8 cellular contexts compared by ENCODE assay signal in genomic region chr12:123712780-123713319, GRCh38. TPM values are rescaled to one million over a fixed set of nuclear protein-coding genes. Genes with fewer than 3 reads are reported as not detected.
A peak's percentile ranks its signal among the peaks of the same experiment; 100 is the strongest.
DNase-seq lines count a peak whose midpoint lies in the region; ATAC-seq and TF ChIP-seq lines count a peak whose summit lies in the region.

No MANE protein-coding gene starts in this region.

- H3K27me3 Mint-ChIP-seq in H9 (ENCODE audit: low read depth) = peaks cover 6% of the 10 kb centered on the region; the same call in 1 of the 2 replicates

- H3K4me1 ChIP-seq in H9 (ENCODE audit: insufficient read depth, low read length) = peaks cover 4% of the 10 kb centered on the region; the same call in 1 of the 2 replicates
- H3K4me1 ChIP-seq in esophagus (ENCODE audit: control insufficient read depth in 2 of 2, insufficient read depth in 2 of 2, low read length in 1 of 2) = peaks cover 0 to 8% of the 10 kb centered on the region in 2 donors
- H3K4me1 ChIP-seq in trophoblast cell (ENCODE audit: control insufficient read depth in 1 of 2, insufficient read depth in 2 of 2, low read length in 2 of 2) = peaks cover 2 to 11% of the 10 kb centered on the region in 2 experiments

- H3K23ac ChIP-seq in H9 (ENCODE audit: insufficient read length, low read depth, low read length) = no peak overlapping the region
- H3K23ac ChIP-seq in trophoblast cell (ENCODE audit: low read length) = no peak overlapping the region

- no peak overlapping the region for H2BK20ac ChIP-seq in H9 (ENCODE audit: low read depth, low read length, poor library complexity, severe bottlenecking)

- peaks cover 5% of the 10 kb centered on the region for H3K23me2 ChIP-seq in H9 (ENCODE audit: insufficient read length, low read depth, low read length, poor library complexity, severe bottlenecking)

- H3K14ac ChIP-seq in H9 (ENCODE audit: insufficient read depth, low read length) (peak overlapping the region; percentile 86; the same call in 1 of the 2 replicates), trophoblast cell (ENCODE audit: low read length) (peak overlapping the region; percentile 90)

- no peak overlapping the region for H4K91ac ChIP-seq in H9 (ENCODE audit: insufficient read length, low read depth, low read length)
- H4K91ac ChIP-seq in trophoblast cell (ENCODE audit: low read depth, low read length) = peak overlapping the region; percentile 74

- H3K4me3 Mint-ChIP-seq in H9 = peak overlapping the region; percentile 93 to 97

- H2BK120ac ChIP-seq in H9 (ENCODE audit: low read depth, low read length, poor library complexity, severe bottlenecking) = no peak overlapping the region
- peak overlapping the region; percentile 52 for H2BK120ac ChIP-seq in trophoblast cell (ENCODE audit: insufficient read depth, low read length, poor library complexity)

- no peaks in the 10 kb centered on the region for H4K20me1 ChIP-seq in H9 (ENCODE audit: control insufficient read depth, insufficient read depth, insufficient read length)

- H2AFZ ChIP-seq in H9 (ENCODE audit: low read length) = no peak overlapping the region
- H2AFZ ChIP-seq in trophoblast cell (ENCODE audit: insufficient read depth, low read length, poor library complexity) = peak overlapping the region; percentile 87

- H3K4me1 Mint-ChIP-seq in H9 = peaks cover 15 to 16% of the 10 kb centered on the region in 2 experiments

- H3K9ac ChIP-seq in H9 (ENCODE audit: extremely low read depth, insufficient read length, low read length) = peak overlapping the region; percentile 77
- peak overlapping the region; percentile 89 for H3K9ac ChIP-seq in SK-N-MC (ENCODE audit: insufficient read length)
- peak overlapping the region; percentile 88 for H3K9ac ChIP-seq in trophoblast cell (ENCODE audit: low read length)

- ATAC-seq in HG02938 (IDR thresholded peaks at IDR 0.05; ENCODE audit: unreplicated experiment) = no peak

- H3K27me3 ChIP-seq in H9 (ENCODE audit: insufficient read depth, low read length) = no peaks in the 10 kb centered on the region
- H3K27me3 ChIP-seq in esophagus (ENCODE audit: control insufficient read depth in 1 of 2, insufficient read depth in 2 of 2, low read length in 2 of 2) = no peaks in the 10 kb centered on the region
- H3K27me3 ChIP-seq in trophoblast cell (ENCODE audit: insufficient read depth, low read length) = no peaks in the 10 kb centered on the region

- H2AK5ac ChIP-seq in H9 (ENCODE audit: insufficient read length, low read length) = no peak overlapping the region
- peak overlapping the region; percentile 88 for H2AK5ac ChIP-seq in trophoblast cell (ENCODE audit: low read length)

- TF ChIP-seq CTCF in H9 (conservative IDR thresholded peaks at IDR 0.05) = no peak

- H3K27ac ChIP-seq in H9 (ENCODE audit: insufficient read length, low read depth, low read length) (no peak overlapping the region), SK-N-MC (no peak overlapping the region), esophagus (ENCODE audit: low read depth in 2 of 2, low read length in 1 of 2) (peak overlapping the region in 1 of 2 donors; percentile 43), trophoblast cell (ENCODE audit: low read depth, low read length) (no peak overlapping the region)

- H3K36me3 ChIP-seq in SK-N-MC (ENCODE audit: insufficient read depth, low read length) (no peaks in the 10 kb centered on the region), esophagus (ENCODE audit: control insufficient read depth in 2 of 2, insufficient read depth in 2 of 2, low read length in 1 of 2) (no peaks in the 10 kb centered on the region), trophoblast cell (ENCODE audit: control insufficient read depth in 1 of 2, insufficient read depth in 2 of 2, low read length in 2 of 2) (no peaks in the 10 kb centered on the region)

- no peak overlapping the region for H4K8ac ChIP-seq in H9 (replicated peaks; ENCODE audit: insufficient read length, low read depth, low read length)
- peak overlapping the region; percentile 88 for H4K8ac ChIP-seq in trophoblast cell (ENCODE audit: low read depth, low read length)

- peak overlapping the region in 2 of 3 experiments; percentile 11 to 86; a peak in 4 of 7 replicates for H3K27ac Mint-ChIP-seq in H9

- H2BK12ac ChIP-seq in H9 (ENCODE audit: insufficient read length, low read depth, low read length) (no peak overlapping the region), trophoblast cell (ENCODE audit: low read length) (no peak overlapping the region)

- H3K9me3 ChIP-seq in H9 (ENCODE audit: control insufficient read depth, low read depth, low read length) (no peaks in the 10 kb centered on the region), SK-N-MC (ENCODE audit: low read depth, low read length) (no peaks in the 10 kb centered on the region), esophagus (ENCODE audit: control insufficient read depth in 2 of 2, insufficient read depth in 1 of 2, low read depth in 1 of 2, low read length in 1 of 2) (no peaks in the 10 kb centered on the region), trophoblast cell (ENCODE audit: insufficient read depth, low read depth, low read length) (no peaks in the 10 kb centered on the region)

- H3K4me3 ChIP-seq in SK-N-MC (peak overlapping the region; percentile 96), esophagus (ENCODE audit: low read depth in 1 of 2, low read length in 2 of 2) (peak overlapping the region; percentile 80 to 96), trophoblast cell (ENCODE audit: low read depth, low read length) (peak overlapping the region; percentile 94)

- no peak overlapping the region for H2BK5ac ChIP-seq in H9 (ENCODE audit: insufficient read length, low read length)
- H2BK5ac ChIP-seq in trophoblast cell (ENCODE audit: low read depth, low read length, poor library complexity) = no peak overlapping the region

- no peak overlapping the region for H3T11ph ChIP-seq in H9 (ENCODE audit: low read length)

- H3K36me3 Mint-ChIP-seq in H9 (ENCODE audit: insufficient read depth in 1 of 3, low read depth in 3 of 3) = peaks cover 0 to 5% (median 2%) of the 10 kb centered on the region in 3 experiments; a peak in 2 of 7 replicates

- H3K4me2 ChIP-seq in H9 (ENCODE audit: insufficient read depth, insufficient read length, low read length) (peak overlapping the region; percentile 78), trophoblast cell (ENCODE audit: low read length) (peak overlapping the region; percentile 85)

- H3K18ac ChIP-seq in H9 (ENCODE audit: insufficient read length, low read depth, low read length) = peak overlapping the region; percentile 21
- H3K18ac ChIP-seq in trophoblast cell (ENCODE audit: low read length) = peak overlapping the region; percentile 93

- no peak overlapping the region for H2BK15ac ChIP-seq in H9 (ENCODE audit: low read depth, low read length)

- H4K12ac ChIP-seq in trophoblast cell (ENCODE audit: low read depth, low read length) = peak overlapping the region; percentile 73

- H3K9me3 Mint-ChIP-seq in H9 = no peaks in the 10 kb centered on the region

- no peak overlapping the region for H4K5ac ChIP-seq in H9 (ENCODE audit: insufficient read length, low read depth, low read length)

- H3K4ac ChIP-seq in H9 (ENCODE audit: low read depth, low read length) = no peak overlapping the region
- H3K4ac ChIP-seq in trophoblast cell (ENCODE audit: low read depth, low read length) = peak overlapping the region; percentile 90

- no CpG with 5 or more reads among the region's 26 CpGs for WGBS in H9 (ENCODE audit: extremely low coverage, insufficient read length, low lambda C conversion rate)
- WGBS in esophagus, 2 donors = 0 to 2% methylated on average over 22 to 26 of the region's 26 CpGs
- no CpG with 5 or more reads among the region's 26 CpGs for WGBS in trophoblast cell (ENCODE audit: extremely low coverage, insufficient coverage, insufficient read length)

- no peak overlapping the region for H3K56ac ChIP-seq in H9 (ENCODE audit: insufficient read length, low read depth, low read length)

- peaks cover 16% of the 10 kb centered on the region; the same call in 1 of the 2 replicates for H3K79me2 ChIP-seq in H9 (ENCODE audit: insufficient read depth, low read length)
- peaks cover 6% of the 10 kb centered on the region for H3K79me2 ChIP-seq in trophoblast cell (ENCODE audit: control insufficient read depth, insufficient read depth, low read length, poor library complexity)

- H3K79me1 ChIP-seq in H9 (ENCODE audit: insufficient read depth, low read depth, low read length, poor library complexity, severe bottlenecking) (no peaks in the 10 kb centered on the region), trophoblast cell (ENCODE audit: low read length) (peaks cover 7% of the 10 kb centered on the region)

- DNase-seq in H9 (no peak), SK-N-MC (ENCODE audit: low read depth, low spot score) (no peak), trophoblast cell (no peak), SHP77 treated with DMSO at 0.1 percent for 48 hours (lab: John Stamatoyannopoulos, UW) (no peak)
- DNase-seq in stimulated activated CD4-positive, alpha-beta T cell treated with anti-CD3 and anti-CD28 coated beads, Interleukin-2, amount 100 ng/mL, for 48 hours = no peak
- no peak for DNase-seq in stimulated activated naive CD4-positive, alpha-beta T cell treated with Interleukin-2 at 50 U/mL for 16 hours (lab: John Stamatoyannopoulos, UW)

RNA-seq across cellular contexts. Expression of gene ATP6V0A2, which starts 0.7 kb away (rescaled TPM):
- 56.9 and 58.0 TPM in 2 replicates for total RNA-seq in H9 (2021)
- 1 to 10 TPM; 3.9 to 4.8 TPM for polyA plus RNA-seq in esophagus
- 9.9 and 10.0 TPM in 2 replicates for polyA plus RNA-seq in trophoblast cell (2013)

RNA-seq across cellular contexts. Expression of gene TCTN2, which starts 41.9 kb away (rescaled TPM):
- total RNA-seq in H9 (2021) = 7.4 and 7.7 TPM in 2 replicates
- 1 to 10 TPM; 1.8 to 2.6 TPM for polyA plus RNA-seq in esophagus
- polyA plus RNA-seq in trophoblast cell (2013) = 7.2 and 7.3 TPM in 2 replicates

RNA-seq across cellular contexts. Expression of gene DNAH10, which starts 49.3 kb away (rescaled TPM):
- 0.17 and 0.22 TPM in 2 replicates for total RNA-seq in H9 (2021)
- polyA plus RNA-seq in esophagus = under 1 TPM in 1 of 2 donors, not detected in 1; 0.01 TPM
- 2.6 and 3.3 TPM in 2 replicates for polyA plus RNA-seq in trophoblast cell (2013)
